ENCODE assay signal across 11 cellular contexts in the genomic region with DNA sequence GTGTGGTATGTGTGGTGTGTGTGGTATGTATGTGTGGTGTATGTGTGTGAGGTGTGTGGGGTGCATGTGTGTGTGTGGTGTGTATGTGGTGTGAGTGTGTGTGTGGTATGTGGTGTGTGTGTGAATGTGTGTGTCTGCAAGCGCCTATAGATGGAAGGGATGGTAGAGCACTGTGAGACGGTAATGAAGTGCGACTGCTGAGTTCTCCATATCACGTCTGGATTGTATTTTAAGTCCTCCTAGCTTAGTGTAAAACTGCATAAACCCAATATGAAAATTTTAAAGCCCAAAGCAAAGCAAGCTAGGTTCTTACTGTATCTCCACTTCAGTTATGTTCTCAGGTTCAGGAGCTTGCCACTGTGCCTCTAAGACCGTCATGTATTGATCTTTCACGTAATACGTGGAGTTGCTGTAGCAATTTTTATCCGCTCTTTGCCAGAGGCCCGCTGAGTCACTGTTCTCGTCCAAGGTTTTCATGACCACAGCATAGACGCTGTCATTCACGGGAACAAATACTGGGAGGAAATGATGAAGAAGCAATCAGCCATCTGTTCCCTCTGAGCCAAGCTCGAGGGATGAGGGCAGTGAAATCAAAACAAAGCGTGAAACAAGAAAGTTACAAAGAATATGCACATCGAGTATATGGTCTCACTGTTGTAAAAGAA. TPM values are rescaled to one million over a fixed set of nuclear protein-coding genes. Genes with fewer than 3 reads are reported as not detected.
DNase-seq lines count a peak whose midpoint lies in the region; ATAC-seq and TF ChIP-seq lines count a peak whose summit lies in the region.
"Had no signal": no experiment of that assay in that cellular context is flagged by ENCODE, and none has a peak within 500 bp of the region (broad histone marks: within the 10 kb centered on the region; RNA-seq: fewer than 3 reads in every experiment).

No MANE protein-coding gene starts in this region.

- H3K4me3 ChIP-seq in GM23248 (no peak overlapping the region), choroid plexus epithelial cell (ENCODE audit: low read depth, low read length) (no peak overlapping the region), neural progenitor cell (no peak overlapping the region)
- H3K4me3 ChIP-seq in naive thymus-derived CD4-positive, alpha-beta T cell (ENCODE audit: low read length), result no peak overlapping the region

- TF ChIP-seq CTCF in choroid plexus epithelial cell (conservative IDR thresholded peaks at IDR 0.05; ENCODE audit: low read depth, low read length) (no peak), neural progenitor cell (IDR thresholded peaks at IDR 0.05) (no peak), nephron progenitor cell (IDR thresholded peaks at IDR 0.05) (no peak)

- H3K36me3 ChIP-seq in GM23248 (ENCODE audit: low read depth) (no peaks in the 10 kb centered on the region), neural progenitor cell (no peaks in the 10 kb centered on the region)
- H3K36me3 ChIP-seq in naive thymus-derived CD4-positive, alpha-beta T cell (ENCODE audit: control insufficient read depth in 2 of 3, insufficient read depth in 3 of 3, low read length in 3 of 3), result no peaks in the 10 kb centered on the region

- H4K20me1 ChIP-seq in GM23248 (ENCODE audit: insufficient read depth), result no peaks in the 10 kb centered on the region
- H4K20me1 ChIP-seq in neural progenitor cell (ENCODE audit: low read depth), result no peaks in the 10 kb centered on the region

- 66 to 68% methylated on average over 15 of the region's 15 CpGs for WGBS in GM23248 (ENCODE audit: low coverage in 1 of 2, low lambda C conversion rate in 2 of 2, missing lambda C conversion rate in 2 of 2), 2 experiments

- peaks cover 0 to 15% (median 0%) of the 10 kb centered on the region in 5 donors for H3K36me3 Mint-ChIP-seq in naive thymus-derived CD4-positive, alpha-beta T cell
- H3K36me3 Mint-ChIP-seq in neural progenitor cell (no peaks in the 10 kb centered on the region), nephron progenitor cell (ENCODE audit: low read depth) (no peaks in the 10 kb centered on the region)
- no peaks in the 10 kb centered on the region for H3K36me3 Mint-ChIP-seq in activated T-cell treated with anti-CD3 and anti-CD28 coated beads, Interleukin-2, amount 50 U/mL, for 72 hours (ENCODE audit: insufficient read depth in 2 of 2)
- H3K36me3 Mint-ChIP-seq: activated naive CD8-positive, alpha-beta T cell treated with anti-CD3 and anti-CD28 coated beads, Interleukin-2, amount 10 ng/mL, durations not matched to agents 7 days and 5 days had no signal

- no peak overlapping the region for H3K27ac Mint-ChIP-seq in naive thymus-derived CD4-positive, alpha-beta T cell
- no peak overlapping the region for H3K27ac Mint-ChIP-seq in neural progenitor cell
- no peak overlapping the region for H3K27ac Mint-ChIP-seq in activated T-cell treated with anti-CD3 and anti-CD28 coated beads, Interleukin-2, amount 50 U/mL, for 72 hours
- no peak overlapping the region for H3K27ac Mint-ChIP-seq in nephron progenitor cell
- H3K27ac Mint-ChIP-seq: activated naive CD8-positive, alpha-beta T cell treated with anti-CD3 and anti-CD28 coated beads, Interleukin-2, amount 10 ng/mL, durations not matched to agents 7 days and 5 days had no signal

- H3K9me3 ChIP-seq in GM23248 (ENCODE audit: low read depth) (no peaks in the 10 kb centered on the region), neural progenitor cell (ENCODE audit: low read depth) (no peaks in the 10 kb centered on the region)
- H3K9me3 ChIP-seq in naive thymus-derived CD4-positive, alpha-beta T cell (ENCODE audit: control insufficient read depth in 2 of 3, low read length in 3 of 3), result no peaks in the 10 kb centered on the region

- no peak overlapping the region for H3K4me3 Mint-ChIP-seq in naive thymus-derived CD4-positive, alpha-beta T cell
- H3K4me3 Mint-ChIP-seq in neural progenitor cell (no peak overlapping the region), nephron progenitor cell (no peak overlapping the region)
- no peak overlapping the region for H3K4me3 Mint-ChIP-seq in activated T-cell treated with anti-CD3 and anti-CD28 coated beads, Interleukin-2, amount 50 U/mL, for 72 hours
- H3K4me3 Mint-ChIP-seq: activated naive CD8-positive, alpha-beta T cell treated with anti-CD3 and anti-CD28 coated beads, Interleukin-2, amount 10 ng/mL, durations not matched to agents 7 days and 5 days had no signal

- H3K79me2 ChIP-seq in GM23248 (ENCODE audit: insufficient read depth), result no peaks in the 10 kb centered on the region
- no peaks in the 10 kb centered on the region for H3K79me2 ChIP-seq in neural progenitor cell (ENCODE audit: low read depth)

- no peak overlapping the region for H3K27ac ChIP-seq in GM23248
- no peak overlapping the region for H3K27ac ChIP-seq in naive thymus-derived CD4-positive, alpha-beta T cell (ENCODE audit: low read depth, low read length)
- H3K27ac ChIP-seq in neural progenitor cell, result no peak overlapping the region

- H3K4me2 ChIP-seq in GM23248 (ENCODE audit: unreplicated experiment) (no peak overlapping the region), neural progenitor cell (no peak overlapping the region)

- H3K9me3 Mint-ChIP-seq in naive thymus-derived CD4-positive, alpha-beta T cell, result no peaks in the 10 kb centered on the region
- H3K9me3 Mint-ChIP-seq in neural progenitor cell (no peaks in the 10 kb centered on the region), nephron progenitor cell (no peaks in the 10 kb centered on the region)
- no peaks in the 10 kb centered on the region for H3K9me3 Mint-ChIP-seq in activated T-cell treated with anti-CD3 and anti-CD28 coated beads, Interleukin-2, amount 50 U/mL, for 72 hours
- H3K9me3 Mint-ChIP-seq: activated naive CD8-positive, alpha-beta T cell treated with anti-CD3 and anti-CD28 coated beads, Interleukin-2, amount 10 ng/mL, durations not matched to agents 7 days and 5 days had no signal

- H3K9me2 ChIP-seq in GM23248 (ENCODE audit: insufficient read depth), result no peaks in the 10 kb centered on the region

- DNase-seq in GM23248 (peak; percentile 42), NCI-H446 treated with DMSO at 0.1 percent for 48 hours (lab: John Stamatoyannopoulos, UW) (peak; percentile 81), choroid plexus epithelial cell (ENCODE audit: low read depth) (peak; percentile 87), neural progenitor cell (ENCODE audit: low spot score) (no peak), NCI-H2196 (lab: John Stamatoyannopoulos, UW; ENCODE audit: unreplicated experiment) (no peak), nephron progenitor cell (no peak)
- no peak for DNase-seq in naive thymus-derived CD4-positive, alpha-beta T cell
- no peak for DNase-seq in activated T-cell treated with anti-CD3 and anti-CD28 coated beads, Interleukin-2, amount 50 U/mL, for 72 hours
- DNase-seq: activated naive CD8-positive, alpha-beta T cell treated with anti-CD3 and anti-CD28 coated beads, Interleukin-2, amount 10 ng/mL, durations not matched to agents 7 days and 5 days had no signal

- no peak overlapping the region for H3K9ac ChIP-seq in GM23248
- no peak overlapping the region for H3K9ac ChIP-seq in neural progenitor cell

- intact Hi-C loops in naive thymus-derived CD4-positive, alpha-beta T cell (cut with micrococcal nuclease), result no loop called here

- no peaks in the 10 kb centered on the region for H3K4me1 Mint-ChIP-seq in naive thymus-derived CD4-positive, alpha-beta T cell
- no peaks in the 10 kb centered on the region for H3K4me1 Mint-ChIP-seq in neural progenitor cell
- H3K4me1 Mint-ChIP-seq in activated T-cell treated with anti-CD3 and anti-CD28 coated beads, Interleukin-2, amount 50 U/mL, for 72 hours (ENCODE audit: low read depth), result no peaks in the 10 kb centered on the region
- peaks cover 7% of the 10 kb centered on the region for H3K4me1 Mint-ChIP-seq in nephron progenitor cell
- H3K4me1 Mint-ChIP-seq: activated naive CD8-positive, alpha-beta T cell treated with anti-CD3 and anti-CD28 coated beads, Interleukin-2, amount 10 ng/mL, durations not matched to agents 7 days and 5 days had no signal

- POLR2A ChIA-PET in naive thymus-derived CD4-positive, alpha-beta T cell (lab: Charles Lee), result no interaction called here

- H3F3A ChIP-seq in GM23248 (ENCODE audit: insufficient read depth), result no peaks in the 10 kb centered on the region
- no peaks in the 10 kb centered on the region for H3F3A ChIP-seq in neural progenitor cell (ENCODE audit: low read depth)

- in situ Hi-C loops in GM23248 (cut with MboI), result no loop called here

- H2AFZ ChIP-seq in GM23248 (no peak overlapping the region), neural progenitor cell (replicated peaks) (no peak overlapping the region)

- CTCF ChIA-PET in naive thymus-derived CD4-positive, alpha-beta T cell (lab: Charles Lee), result no interaction called here

- no peaks in the 10 kb centered on the region for H3K4me1 ChIP-seq in GM23248 (ENCODE audit: insufficient read depth)
- H3K4me1 ChIP-seq in naive thymus-derived CD4-positive, alpha-beta T cell (ENCODE audit: control insufficient read depth in 2 of 2, insufficient read depth in 2 of 2, low read length in 2 of 2), result no peaks in the 10 kb centered on the region
- H3K4me1 ChIP-seq in neural progenitor cell, result no peaks in the 10 kb centered on the region

- no peaks in the 10 kb centered on the region for H3K27me3 Mint-ChIP-seq in naive thymus-derived CD4-positive, alpha-beta T cell
- H3K27me3 Mint-ChIP-seq in neural progenitor cell (ENCODE audit: insufficient read depth, low read depth) (peaks cover 2% of the 10 kb centered on the region), nephron progenitor cell (ENCODE audit: low read depth, poor library complexity) (peaks cover 7% of the 10 kb centered on the region)
- H3K27me3 Mint-ChIP-seq in activated T-cell treated with anti-CD3 and anti-CD28 coated beads, Interleukin-2, amount 50 U/mL, for 72 hours (ENCODE audit: low read depth), result no peaks in the 10 kb centered on the region

- peak; percentile 19 for ATAC-seq in naive thymus-derived CD4-positive, alpha-beta T cell
- no peak for ATAC-seq in activated T-cell treated with anti-CD3 and anti-CD28 coated beads, Interleukin-2, amount 50 U/mL, for 72 hours (replicated peaks in 1 of 2)

- H3K27me3 ChIP-seq in GM23248 (replicated peaks; ENCODE audit: insufficient read depth), result no peaks in the 10 kb centered on the region
- no peaks in the 10 kb centered on the region for H3K27me3 ChIP-seq in naive thymus-derived CD4-positive, alpha-beta T cell (ENCODE audit: control insufficient read depth in 2 of 2, insufficient read depth in 2 of 2, low read length in 2 of 2)
- no peaks in the 10 kb centered on the region for H3K27me3 ChIP-seq in neural progenitor cell

RNA-seq across cellular contexts. Expression of a gene that starts 5.5 kb away (rescaled TPM):
- total RNA-seq in GM23248 (2014; rRNA removed; shearing (Covaris generic)), result not detected in 2 replicates
- polyA plus RNA-seq in GM23248 (2016; fragmentation: Nextera tagmentation; extraction: Ambion mirVana), result not detected in 2 replicates
- not detected for total RNA-seq in naive thymus-derived CD4-positive, alpha-beta T cell
- not detected for polyA plus RNA-seq in naive thymus-derived CD4-positive, alpha-beta T cell
- total RNA-seq in neural progenitor cell (ENCODE audit: low replicate concordance), result not detected in 2 replicates
- total RNA-seq in activated T-cell treated with anti-CD3 and anti-CD28 coated beads, Interleukin-2, amount 50 U/mL, for 72 hours, result not detected
- total RNA-seq: activated naive CD8-positive, alpha-beta T cell treated with anti-CD3 and anti-CD28 coated beads, Interleukin-2, amount 10 ng/mL, durations not matched to agents 7 days and 5 days; skeletal muscle tissue; T-helper 2 cell treated with Interferon-gamma antibody and Interleukin-4, amounts not matched to agents 100 ng/mL and 5 ng/mL, for 36 hours had no signal

RNA-seq across cellular contexts. Expression of a gene that starts 29.0 kb away (rescaled TPM):
- 33.9 and 36.5 TPM in 2 replicates for total RNA-seq in GM23248 (2014; rRNA removed; shearing (Covaris generic))
- polyA plus RNA-seq in GM23248 (2016; fragmentation: Nextera tagmentation; extraction: Ambion mirVana), result 100 and 108 TPM in 2 replicates
- total RNA-seq in naive thymus-derived CD4-positive, alpha-beta T cell, result 10 to 100 TPM; 19.2 to 71.3 (median 24.0) TPM
- 1 to 10 TPM; 3.7 to 7.2 TPM for polyA plus RNA-seq in naive thymus-derived CD4-positive, alpha-beta T cell
- total RNA-seq in neural progenitor cell (ENCODE audit: low replicate concordance), result 44.8 and 108 TPM in 2 replicates
- 10 to 100 TPM; 28.7 to 28.9 TPM for total RNA-seq in activated T-cell treated with anti-CD3 and anti-CD28 coated beads, Interleukin-2, amount 50 U/mL, for 72 hours

Comparison
In these comparisons a context has a peak if more than half of its experiments do, and no peak if none do; other contexts are left out.
1. DNase-seq: peak in GM23248 (single experiment), NCI-H446 treated with DMSO at 0.1 percent for 48 hours (single experiment) and choroid plexus epithelial cell (single experiment); none in naive thymus-derived CD4-positive, alpha-beta T cell (0 of 9), neural progenitor cell (single experiment), activated T-cell treated with anti-CD3 and anti-CD28 coated beads, Interleukin-2, amount 50 U/mL, for 72 hours (0 of 2), NCI-H2196 (single experiment) and nephron progenitor cell (single experiment).